Comparison of ENCODE assay signal across 21 cellular contexts in the genomic region with DNA sequence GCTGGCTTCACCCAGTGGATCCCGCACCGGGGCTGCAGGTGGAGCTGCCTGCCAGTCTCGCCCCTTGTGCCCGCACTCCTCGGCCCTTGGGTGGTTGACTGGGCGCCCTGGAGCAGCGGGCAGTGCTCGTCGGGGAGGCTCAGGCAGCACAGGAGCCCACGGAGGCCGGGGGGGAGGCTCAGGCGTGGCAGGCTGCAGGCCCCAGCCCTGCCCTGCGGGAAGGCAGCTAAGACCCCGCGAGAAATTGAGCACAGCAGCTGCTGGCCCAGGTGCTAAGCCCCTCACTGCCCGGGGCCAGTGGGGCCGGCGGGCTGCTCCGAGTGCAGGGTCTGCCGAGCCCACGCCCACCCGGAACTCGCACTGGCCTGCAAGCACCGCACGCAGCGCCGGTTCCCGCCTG. TPM values are rescaled to one million over a fixed set of nuclear protein-coding genes. Genes with fewer than 3 reads are reported as not detected.
DNase-seq lines count a peak whose midpoint lies in the region; ATAC-seq, FAIRE-seq and TF ChIP-seq lines count a peak whose summit lies in the region.
"Had no signal": no experiment of that assay in that cellular context is flagged by ENCODE, and none has a peak within 500 bp of the region (broad histone marks: within the 10 kb centered on the region; RNA-seq: fewer than 3 reads in every experiment).

No MANE protein-coding gene starts in this region.

- H3K9ac ChIP-seq in kidney (ENCODE audit: low read length in 2 of 2): no peak overlapping the region
- H3K9ac ChIP-seq: BLaER1 treated with 17β-estradiol and CSF1 and Interleukin-3, amounts not matched to agents 10 nM and 100 nM had no signal

- H3K4me1 ChIP-seq in kidney (ENCODE audit: control insufficient read depth in 1 of 2, insufficient read depth in 1 of 2, low read depth in 1 of 2, low read length in 2 of 2) (peaks cover 0 to 4% of the 10 kb centered on the region in 2 donors), testis (peaks cover 6% of the 10 kb centered on the region)

- no peak overlapping the region for H3K4me3 ChIP-seq in kidney (ENCODE audit: low read length in 2 of 2)
- peak overlapping the region; percentile 15 to 36 for H3K4me3 ChIP-seq in testis
- H3K4me3 ChIP-seq: A549; BLaER1 treated with 17β-estradiol and CSF1 and Interleukin-3, amounts not matched to agents 10 nM and 100 nM had no signal

- H3K27me3 ChIP-seq in testis: no peaks in the 10 kb centered on the region
- H3K27me3 ChIP-seq: BLaER1 treated with 17β-estradiol and CSF1 and Interleukin-3, amounts not matched to agents 10 nM and 100 nM had no signal

- H3K36me3 ChIP-seq in kidney (ENCODE audit: control insufficient read depth in 1 of 2, insufficient read depth in 2 of 2, low read length in 2 of 2): no peaks in the 10 kb centered on the region
- no peaks in the 10 kb centered on the region for H3K36me3 ChIP-seq in testis (ENCODE audit: low read depth, missing control alignments)

- intact Hi-C loops in kidney (cut with DNase I): loop anchor here (5.0 to 10.0 kb wide), 2 partner anchors 531 to 678 kb away; no protein-coding TSS in a partner anchor
- intact Hi-C loops in testis (cut with DNase I; ENCODE audit: low total_unique reads): loop anchor here (10.0 kb wide), 2 partner anchors 521 to 671 kb away; no protein-coding TSS in a partner anchor

- no peak overlapping the region for H3K27ac ChIP-seq in kidney (ENCODE audit: low read depth in 2 of 2, low read length in 2 of 2)
- no peak overlapping the region for H3K27ac ChIP-seq in testis
- H3K27ac ChIP-seq: 22Rv1; A549; BLaER1 treated with 17β-estradiol and CSF1 and Interleukin-3, amounts not matched to agents 10 nM and 100 nM; C4-2B had no signal

- TF ChIP-seq CTCF in kidney (IDR thresholded peaks at IDR 0.05; ENCODE audit: borderline replicate concordance, extremely low read depth, insufficient read depth) (no peak), testis (IDR thresholded peaks at IDR 0.05) (no peak)

- ATAC-seq in GM21526 (IDR thresholded peaks at IDR 0.05; ENCODE audit: low FRiP score, unreplicated experiment) (no peak), GM18517 (IDR thresholded peaks at IDR 0.05; ENCODE audit: unreplicated experiment) (no peak)
- ATAC-seq: A549; CD8-positive, alpha-beta T cell had no signal

- no peaks in the 10 kb centered on the region for H3K9me3 ChIP-seq in kidney (ENCODE audit: control insufficient read depth in 1 of 2, low read length in 2 of 2)
- no peaks in the 10 kb centered on the region for H3K9me3 ChIP-seq in testis
- H3K9me3 ChIP-seq: A549, Caco-2 had no signal

- no peak for TF ChIP-seq POLR2A in testis (IDR thresholded peaks at IDR 0.05)

- FAIRE-seq in kidney (lab: Jason Lieb, UNC): no peak
- FAIRE-seq: A549, D721Med, G401.6, GM12891, GM19239 had no signal

- DNase-seq in activated gamma-delta T cell (lab: John Stamatoyannopoulos, UW): peak; percentile 7
- DNase-seq in activated gamma-delta T cell treated with Interleukin-2 at 50 U/mL for 16 hours: no peak
- DNase-seq in kidney: peak; percentile 61
- no peak for DNase-seq in testis
- DNase-seq: AML-193; Caco-2; Calu3; CD4-positive, alpha-beta T cell; CD8-positive, alpha-beta T cell; DMS79 treated with DMSO at 0.1 percent for 48 hours; GF-D8 had no signal

- WGBS in testis, 2 donors: 64 to 83% methylated on average over 5 to 27 of the region's 28 CpGs

RNA-seq across cellular contexts. Expression of gene ADAMTS6, which starts 3.7 kb away (rescaled TPM):
- total RNA-seq in kidney: 6.7 TPM
- 0.32 TPM for polyA plus RNA-seq in kidney (ENCODE audit: insufficient read depth, low read depth, low replicate concordance)
- 10 to 100 TPM; 25.5 to 43.1 TPM for total RNA-seq in testis
- 4.1 TPM for polyA plus RNA-seq in testis (ENCODE audit: insufficient read depth, low read depth, low replicate concordance)

Comparison
In these comparisons a context has a peak if more than half of its experiments do, and no peak if none do; other contexts are left out.
1. DNase-seq: peak in activated gamma-delta T cell (single experiment) and kidney (single experiment); none in activated gamma-delta T cell treated with Interleukin-2 at 50 U/mL for 16 hours (single experiment) and testis (single experiment).
2. H3K4me3 ChIP-seq: peak in testis (2 of 2); none in kidney (0 of 2).